In genomic region chr4:110112056-110112455, GRCh38 we compare ENCODE assay signal across 35 cellular contexts.
"Had no signal": no experiment of that assay in that cellular context is flagged by ENCODE, and none has a peak within 500 bp of the region (broad histone marks: within the 10 kb centered on the region; RNA-seq: fewer than 3 reads in every experiment).

No MANE protein-coding gene starts in this region.

- H3K9me3 Mint-ChIP-seq: activated CD4-positive, alpha-beta memory T cell treated with anti-CD3 and anti-CD28 coated beads, Interleukin-2, amount 10 ng/mL, durations not matched to agents 7 days and 5 days; activated naive CD4-positive, alpha-beta T cell treated with anti-CD3 and anti-CD28 coated beads, Interleukin-2, amount 10 ng/mL, durations not matched to agents 7 days and 5 days; activated naive CD4-positive, alpha-beta T cell treated with anti-CD3 and anti-CD28 coated beads, Interleukin-2, amount 50 U/mL, for 24 hours; activated naive CD8-positive, alpha-beta T cell treated with anti-CD3 and anti-CD28 coated beads, Interleukin-2, amount 10 ng/mL, durations not matched to agents 7 days and 5 days; activated naive CD8-positive, alpha-beta T cell treated with anti-CD3 and anti-CD28 coated beads, Interleukin-2, amount 50 U/mL, for 24 hours; activated T-cell treated with anti-CD3 and anti-CD28 coated beads, Interleukin-2, amount 50 U/mL, for 24 hours; activated T-helper 2 cell treated with anti-CD3 and anti-CD28 coated beads, Interferon-gamma antibody, Interleukin-2, Interleukin-4, amounts not matched to agents 10 μg/mL and 5 μg/mL and 100 μg/mL, durations not matched to agents 14 hours and 24 hours and 36 hours; central memory CD8-positive, alpha-beta T cell; T-cell had no signal

- H3K4me3 ChIP-seq: ascending aorta, cardiac muscle cell had no signal

- H3K27me3 Mint-ChIP-seq: activated CD4-positive, alpha-beta memory T cell treated with anti-CD3 and anti-CD28 coated beads, Interleukin-2, amount 10 ng/mL, durations not matched to agents 7 days and 5 days; activated CD4-positive, alpha-beta T cell treated with anti-CD3 and anti-CD28 coated beads for 36 hours; activated CD4-positive, alpha-beta T cell treated with anti-CD3 and anti-CD28 coated beads, Interleukin-2, amount 10 ng/mL, durations not matched to agents 7 days and 5 days; activated CD8-positive, alpha-beta memory T cell treated with anti-CD3 and anti-CD28 coated beads, Interleukin-2, amount 10 ng/mL, durations not matched to agents 7 days and 5 days; activated naive CD4-positive, alpha-beta T cell treated with anti-CD3 and anti-CD28 coated beads, Interleukin-2, amount 10 ng/mL, durations not matched to agents 7 days and 5 days; activated naive CD4-positive, alpha-beta T cell treated with anti-CD3 and anti-CD28 coated beads, Interleukin-2, amount 50 U/mL, for 24 hours; activated naive CD8-positive, alpha-beta T cell; activated naive CD8-positive, alpha-beta T cell treated with anti-CD3 and anti-CD28 coated beads, Interleukin-2, amount 10 ng/mL, durations not matched to agents 7 days and 5 days; activated naive CD8-positive, alpha-beta T cell treated with anti-CD3 and anti-CD28 coated beads, Interleukin-2, amount 50 U/mL, for 24 hours; activated T-cell treated with anti-CD3 and anti-CD28 coated beads, Interleukin-2, amount 50 U/mL, for 24 hours; central memory CD8-positive, alpha-beta T cell; T-cell; T-helper 17 cell had no signal

- H3K4me1 ChIP-seq: ascending aorta had no signal

- FAIRE-seq: TTC549 had no signal

- DNase-seq: activated CD4-positive, alpha-beta memory T cell treated with anti-CD3 and anti-CD28 coated beads, Interleukin-2, amount 10 ng/mL, durations not matched to agents 7 days and 5 days; activated CD4-positive, alpha-beta T cell treated with anti-CD3 and anti-CD28 coated beads for 1 hour; activated CD4-positive, alpha-beta T cell treated with anti-CD3 and anti-CD28 coated beads for 36 hours; activated CD4-positive, alpha-beta T cell treated with anti-CD3 and anti-CD28 coated beads for 48 hours; activated CD4-positive, alpha-beta T cell treated with anti-CD3 and anti-CD28 coated beads, Interleukin-2, amount 10 ng/mL, durations not matched to agents 7 days and 5 days; activated CD4-positive, alpha-beta T cell treated with anti-CD3 and anti-CD28 coated beads, Interleukin-2, amount 50 U/mL, for 48 hours; activated CD4-positive, CD25-positive, alpha-beta regulatory T cell; activated CD8-positive, alpha-beta memory T cell treated with anti-CD3 and anti-CD28 coated beads for 24 hours; activated CD8-positive, alpha-beta memory T cell treated with anti-CD3 and anti-CD28 coated beads, Interleukin-2, amount 10 ng/mL, durations not matched to agents 7 days and 5 days; activated CD8-positive, alpha-beta memory T cell treated with anti-CD3 and anti-CD28 coated beads, Interleukin-2, amount 50 U/mL, for 48 hours; activated CD8-positive, alpha-beta T cell treated with anti-CD3 and anti-CD28 coated beads, Interleukin-2, amount 10 ng/mL, durations not matched to agents 7 days and 5 days; activated effector memory CD4-positive, alpha-beta T cell treated with Interleukin-2 at 50 U/mL for 16 hours; activated gamma-delta T cell; activated naive CD4-positive, alpha-beta T cell treated with anti-CD3 and anti-CD28 coated beads, Interleukin-2, amount 10 ng/mL, durations not matched to agents 7 days and 5 days; activated naive CD4-positive, alpha-beta T cell treated with Interleukin-2 at 50 U/mL for 16 hours; activated naive CD8-positive, alpha-beta T cell treated with anti-CD3 and anti-CD28 coated beads, Interleukin-2, amount 10 ng/mL, durations not matched to agents 7 days and 5 days; activated naive CD8-positive, alpha-beta T cell treated with anti-CD3 and anti-CD28 coated beads, Interleukin-2, amount 50 U/mL, for 24 hours; activated T-cell treated with anti-CD3 and anti-CD28 coated beads, Interleukin-2, amount 50 U/mL, for 24 hours; activated T-cell treated with anti-CD3 and anti-CD28 coated beads, Interleukin-2, amount 50 U/mL, for 48 hours; amygdala; anterior cingulate cortex; caudate nucleus; cerebellar nuclear complex; T-cell; T-helper 17 cell had no signal

- H3K36me3 Mint-ChIP-seq: activated naive CD8-positive, alpha-beta T cell had no signal

- H3K9me3 ChIP-seq: ascending aorta had no signal

- H3K36me3 ChIP-seq: ascending aorta, cardiac muscle cell had no signal

- H3K4me1 Mint-ChIP-seq: activated naive CD4-positive, alpha-beta T cell treated with anti-CD3 and anti-CD28 coated beads, Interleukin-2, amount 10 ng/mL, durations not matched to agents 7 days and 5 days; activated naive CD4-positive, alpha-beta T cell treated with anti-CD3 and anti-CD28 coated beads, Interleukin-2, amount 50 U/mL, for 24 hours; activated naive CD8-positive, alpha-beta T cell treated with anti-CD3 and anti-CD28 coated beads, Interleukin-2, amount 10 ng/mL, durations not matched to agents 7 days and 5 days; activated naive CD8-positive, alpha-beta T cell treated with anti-CD3 and anti-CD28 coated beads, Interleukin-2, amount 50 U/mL, for 24 hours; central memory CD8-positive, alpha-beta T cell had no signal

- H3K27me3 ChIP-seq: ascending aorta, cardiac muscle cell had no signal

- ATAC-seq: activated CD4-positive, alpha-beta T cell treated with anti-CD3 and anti-CD28 coated beads for 36 hours; activated CD4-positive, CD25-positive, alpha-beta regulatory T cell treated with anti-CD3 and anti-CD28 coated beads, Interleukin-2, amount 50 U/mL, for 24 hours; activated CD8-positive, alpha-beta memory T cell treated with anti-CD3 and anti-CD28 coated beads, Interleukin-2, amount 10 ng/mL, durations not matched to agents 7 days and 5 days; activated CD8-positive, alpha-beta T cell treated with anti-CD3 and anti-CD28 coated beads, Interleukin-2, amount 10 ng/mL, durations not matched to agents 7 days and 5 days; activated naive CD8-positive, alpha-beta T cell treated with anti-CD3 and anti-CD28 coated beads, Interleukin-2, amount 50 U/mL, for 24 hours; T-cell; T-helper 17 cell had no signal

- H3K4me3 Mint-ChIP-seq: activated CD4-positive, alpha-beta memory T cell treated with anti-CD3 and anti-CD28 coated beads, Interleukin-2, amount 10 ng/mL, durations not matched to agents 7 days and 5 days; activated CD4-positive, alpha-beta T cell treated with anti-CD3 and anti-CD28 coated beads for 36 hours; activated CD4-positive, alpha-beta T cell treated with anti-CD3 and anti-CD28 coated beads, Interleukin-2, amount 10 ng/mL, durations not matched to agents 7 days and 5 days; activated CD8-positive, alpha-beta memory T cell treated with anti-CD3 and anti-CD28 coated beads, Interleukin-2, amount 10 ng/mL, durations not matched to agents 7 days and 5 days; activated CD8-positive, alpha-beta T cell treated with anti-CD3 and anti-CD28 coated beads, Interleukin-2, amount 10 ng/mL, durations not matched to agents 7 days and 5 days; activated naive CD4-positive, alpha-beta T cell treated with anti-CD3 and anti-CD28 coated beads, Interleukin-2, amount 10 ng/mL, durations not matched to agents 7 days and 5 days; activated naive CD4-positive, alpha-beta T cell treated with anti-CD3 and anti-CD28 coated beads, Interleukin-2, amount 50 U/mL, for 24 hours; activated naive CD8-positive, alpha-beta T cell; activated naive CD8-positive, alpha-beta T cell treated with anti-CD3 and anti-CD28 coated beads, Interleukin-2, amount 10 ng/mL, durations not matched to agents 7 days and 5 days; activated naive CD8-positive, alpha-beta T cell treated with anti-CD3 and anti-CD28 coated beads, Interleukin-2, amount 50 U/mL, for 24 hours; activated T-cell treated with anti-CD3 and anti-CD28 coated beads, Interleukin-2, amount 50 U/mL, for 24 hours; brain; central memory CD8-positive, alpha-beta T cell; T-cell; T-helper 17 cell had no signal

- H3K27ac ChIP-seq: ascending aorta, cardiac muscle cell, VCaP had no signal

- H3K27ac Mint-ChIP-seq: activated CD4-positive, alpha-beta memory T cell treated with anti-CD3 and anti-CD28 coated beads, Interleukin-2, amount 10 ng/mL, durations not matched to agents 7 days and 5 days; activated CD4-positive, alpha-beta T cell treated with anti-CD3 and anti-CD28 coated beads for 36 hours; activated CD4-positive, alpha-beta T cell treated with anti-CD3 and anti-CD28 coated beads, Interleukin-2, amount 10 ng/mL, durations not matched to agents 7 days and 5 days; activated CD8-positive, alpha-beta memory T cell treated with anti-CD3 and anti-CD28 coated beads, Interleukin-2, amount 10 ng/mL, durations not matched to agents 7 days and 5 days; activated CD8-positive, alpha-beta T cell treated with anti-CD3 and anti-CD28 coated beads, Interleukin-2, amount 10 ng/mL, durations not matched to agents 7 days and 5 days; activated naive CD4-positive, alpha-beta T cell treated with anti-CD3 and anti-CD28 coated beads, Interleukin-2, amount 10 ng/mL, durations not matched to agents 7 days and 5 days; activated naive CD4-positive, alpha-beta T cell treated with anti-CD3 and anti-CD28 coated beads, Interleukin-2, amount 50 U/mL, for 24 hours; activated naive CD8-positive, alpha-beta T cell; activated naive CD8-positive, alpha-beta T cell treated with anti-CD3 and anti-CD28 coated beads, Interleukin-2, amount 10 ng/mL, durations not matched to agents 7 days and 5 days; activated naive CD8-positive, alpha-beta T cell treated with anti-CD3 and anti-CD28 coated beads, Interleukin-2, amount 50 U/mL, for 24 hours; activated T-cell treated with anti-CD3 and anti-CD28 coated beads, Interleukin-2, amount 50 U/mL, for 24 hours; activated T-helper 2 cell treated with anti-CD3 and anti-CD28 coated beads, Interferon-gamma antibody, Interleukin-2, Interleukin-4, amounts not matched to agents 10 μg/mL and 5 μg/mL and 100 μg/mL, durations not matched to agents 14 hours and 24 hours and 36 hours; T-cell; T-helper 17 cell had no signal
